Comparison of ENCODE assay signal across 8 cellular contexts in the genomic region with DNA sequence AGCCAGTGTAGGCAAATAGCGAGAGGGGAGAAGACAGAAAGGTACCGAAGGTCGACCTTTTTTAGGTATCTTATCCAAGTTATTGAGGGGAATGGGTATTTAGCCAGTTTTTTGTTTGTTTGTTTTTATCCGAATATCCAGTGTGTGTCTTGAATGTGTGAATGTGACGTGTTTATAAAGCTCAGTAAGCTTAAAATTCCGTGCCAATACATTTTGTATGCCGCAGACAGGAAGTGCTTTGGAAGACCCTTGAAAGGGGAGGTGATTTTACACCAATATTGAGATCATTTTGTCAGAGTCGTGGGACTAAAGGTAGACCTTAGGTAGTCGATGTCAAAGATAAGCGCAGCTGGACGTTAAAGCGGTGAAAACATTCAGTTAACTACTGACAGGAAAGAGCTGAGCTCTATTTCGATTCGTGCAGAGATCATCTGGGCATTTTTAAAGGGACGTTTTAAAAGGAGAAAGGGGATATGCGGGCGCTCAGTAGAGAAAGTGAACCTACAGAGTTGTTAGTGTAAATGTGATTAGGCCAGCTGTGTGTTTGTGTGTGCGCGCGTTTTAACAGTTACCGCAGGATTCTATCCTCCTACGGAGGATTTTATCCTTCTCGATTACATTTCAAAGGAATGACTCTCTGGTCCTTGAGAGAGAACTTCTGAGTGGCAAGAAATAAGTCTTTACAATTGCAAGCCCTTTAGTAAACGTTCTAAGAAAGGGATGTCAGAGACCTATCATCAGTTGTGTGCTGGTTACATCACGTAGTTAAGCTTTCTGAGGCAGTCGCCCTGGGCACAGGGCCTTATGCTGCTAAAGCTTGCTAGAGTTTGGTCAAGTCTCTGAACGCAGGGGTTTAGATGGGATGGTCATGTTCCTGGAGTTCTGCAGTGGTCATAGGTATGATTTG. TPM values are rescaled to one million over a fixed set of nuclear protein-coding genes. Genes with fewer than 3 reads are reported as not detected.
DNase-seq lines count a peak whose midpoint lies in the region; ATAC-seq, FAIRE-seq and TF ChIP-seq lines count a peak whose summit lies in the region.

No MANE protein-coding gene starts in this region.

- no peaks in the 10 kb centered on the region for H3K9me3 Mint-ChIP-seq in astrocyte (ENCODE audit: unreplicated experiment)

- H3K27me3 ChIP-seq in astrocyte (ENCODE audit: insufficient read depth, low read length) (no peaks in the 10 kb centered on the region), iPS-20b (ENCODE audit: insufficient read depth, low read length) (peaks cover 19% of the 10 kb centered on the region; the same call in 1 of the 2 replicates), suprapubic skin (no peaks in the 10 kb centered on the region)

- peak overlapping the region; percentile 94 for H2AFZ ChIP-seq in astrocyte (ENCODE audit: low read depth, low read length)

- peak overlapping the region; percentile 100 for H3K4me3 ChIP-seq in astrocyte (ENCODE audit: insufficient read depth, low read depth, low read length)
- H3K4me3 ChIP-seq in iPS-20b (ENCODE audit: low read length), result peak overlapping the region; percentile 98
- H3K4me3 ChIP-seq in suprapubic skin, result peak overlapping the region; percentile 89

- WGBS in suprapubic skin, result 6% methylated on average over 27 of the region's 27 CpGs

- peaks cover 2% of the 10 kb centered on the region for H3K4me1 Mint-ChIP-seq in astrocyte (ENCODE audit: low read depth, unreplicated experiment)

- no peak for TF ChIP-seq CTCF in astrocyte (IDR thresholded peaks at IDR 0.05; ENCODE audit: insufficient read depth, low read depth, low read length)
- no peak for TF ChIP-seq CTCF in suprapubic skin (IDR thresholded peaks at IDR 0.05)

- H3K9me3 ChIP-seq in astrocyte (ENCODE audit: insufficient read depth, low read depth, low read length) (no peaks in the 10 kb centered on the region), iPS-20b (ENCODE audit: insufficient read depth, low read depth, low read length) (no peaks in the 10 kb centered on the region), suprapubic skin (no peaks in the 10 kb centered on the region)

- peaks cover 21% of the 10 kb centered on the region for H4K20me1 ChIP-seq in astrocyte (ENCODE audit: insufficient read depth, low read length)

- H3K4me1 ChIP-seq in astrocyte (ENCODE audit: insufficient read depth, low read length) (peaks cover 12% of the 10 kb centered on the region), iPS-20b (ENCODE audit: insufficient read depth, low read length) (peaks cover 19% of the 10 kb centered on the region), suprapubic skin (peaks cover 41% of the 10 kb centered on the region)

- no peaks in the 10 kb centered on the region for H3K36me3 Mint-ChIP-seq in astrocyte (ENCODE audit: low read depth, unreplicated experiment)

- H3K9ac ChIP-seq in astrocyte (ENCODE audit: low read length), result peak overlapping the region; percentile 98
- peak overlapping the region; percentile 92 for H3K9ac ChIP-seq in iPS-20b (ENCODE audit: low read depth, low read length)

- H3K36me3 ChIP-seq in astrocyte (ENCODE audit: insufficient read depth, low read length) (no peaks in the 10 kb centered on the region), iPS-20b (ENCODE audit: insufficient read depth, low read depth, low read length) (no peaks in the 10 kb centered on the region), suprapubic skin (no peaks in the 10 kb centered on the region)

- ATAC-seq in GM18867 (IDR thresholded peaks at IDR 0.05; ENCODE audit: unreplicated experiment), result no peak

- H3K4me3 Mint-ChIP-seq in astrocyte (ENCODE audit: unreplicated experiment), result no peak overlapping the region

- no peak for TF ChIP-seq EP300 in suprapubic skin (IDR thresholded peaks at IDR 0.05)

- no peak for TF ChIP-seq POLR2A in suprapubic skin (IDR thresholded peaks at IDR 0.05)

- H3K27ac Mint-ChIP-seq in astrocyte (ENCODE audit: unreplicated experiment), result no peak overlapping the region

- FAIRE-seq in astrocyte (lab: Jason Lieb, UNC), result no peak

- H3K27ac ChIP-seq in astrocyte (ENCODE audit: low read depth, low read length) (peak overlapping the region; percentile 95), iPS-20b (ENCODE audit: low read length) (peak overlapping the region; percentile 32), suprapubic skin (peak overlapping the region; percentile 90)

- H3K79me2 ChIP-seq in astrocyte (ENCODE audit: insufficient read depth, low read length), result peaks cover 89% of the 10 kb centered on the region

- DNase-seq in activated T-cell treated with anti-CD3 and anti-CD28 coated beads for 24 hours (ENCODE audit: low read depth), result peak; percentile 9
- DNase-seq in activated T-cell treated with anti-CD3 and anti-CD28 coated beads, Interleukin-2, amount 50 U/mL, for 1 hour, result no peak
- DNase-seq in NAMALWA (ENCODE audit: low spot score), result peak; percentile 50
- peak; percentile 54 for DNase-seq in astrocyte (ENCODE audit: low read depth)
- DNase-seq in suprapubic skin (ENCODE audit: low spot score in 2 of 2), result no peak
- DNase-seq in OCI-M2 (lab: John Stamatoyannopoulos, UW; ENCODE audit: unreplicated experiment), result no peak

- H3K4me2 ChIP-seq in astrocyte (ENCODE audit: low read length), result peak overlapping the region; percentile 96

- no peaks in the 10 kb centered on the region for H3K27me3 Mint-ChIP-seq in astrocyte (ENCODE audit: low read depth, unreplicated experiment)

RNA-seq across cellular contexts. Expression of a gene that starts 0.6 kb away (rescaled TPM):
- total RNA-seq in astrocyte (39.3 and 47.2 TPM in 2 replicates), suprapubic skin (10 to 100 TPM; 23.9 to 42.6 (median 38.0) TPM)

Comparison
In these comparisons a context has a peak if more than half of its experiments do, and no peak if none do; other contexts are left out.
1. DNase-seq: peak in activated T-cell treated with anti-CD3 and anti-CD28 coated beads for 24 hours (single experiment), NAMALWA (single experiment) and astrocyte (single experiment); none in activated T-cell treated with anti-CD3 and anti-CD28 coated beads, Interleukin-2, amount 50 U/mL, for 1 hour (single experiment), suprapubic skin (0 of 2) and OCI-M2 (single experiment).
2. H3K27ac ChIP-seq: peak in every context shown above with its lines; median percentile 95 in astrocyte; 90 in suprapubic skin; 32 in iPS-20b.
3. Peak in every context shown above with its lines, with median percentiles within 50 percentile points of each other: H3K4me3 ChIP-seq.